In genomic region chr3:113150253-113150652, GRCh38 we compare ENCODE assay signal across 19 cellular contexts.
"Had no signal": no experiment of that assay in that cellular context is flagged by ENCODE, and none has a peak within 500 bp of the region (broad histone marks: within the 10 kb centered on the region; RNA-seq: fewer than 3 reads in every experiment).

No MANE protein-coding gene starts in this region.

- H3K36me3 ChIP-seq: heart left ventricle had no signal

- H3K9me3 ChIP-seq: heart left ventricle had no signal

- H3K27me3 Mint-ChIP-seq: progenitor cell of endocrine pancreas had no signal

- DNase-seq: activated CD4-positive, alpha-beta T cell treated with anti-CD3 and anti-CD28 coated beads, Interleukin-2, amount 50 U/mL, for 48 hours; activated CD8-positive, alpha-beta memory T cell treated with anti-CD3 and anti-CD28 coated beads, Interleukin-2, amount 10 ng/mL, durations not matched to agents 7 days and 5 days; activated effector memory CD4-positive, alpha-beta T cell treated with anti-CD3 and anti-CD28 coated beads, Interleukin-2, amount 50 U/mL, for 16 hours; activated T-cell treated with anti-CD3 and anti-CD28 coated beads, Interleukin-2, amount 50 U/mL, for 24 hours; anterior cingulate cortex; dorsolateral prefrontal cortex; foreskin keratinocyte; heart left ventricle; naive B cell; nucleus accumbens; SIG-M5; stimulated activated CD4-positive, alpha-beta T cell treated with anti-CD3 and anti-CD28 coated beads, Interleukin-12 subunit alpha, Interleukin-12 subunit beta, amount 100 ng/mL, for 4 hours; stimulated activated CD4-positive, alpha-beta T cell treated with anti-CD3 and anti-CD28 coated beads, Interleukin-2, amount 100 ng/mL, for 48 hours; stimulated activated CD8-positive, alpha-beta memory T cell treated with anti-CD3 and anti-CD28 coated beads, Interleukin-4, amount 100 ng/mL, for 48 hours; stimulated activated naive CD8-positive, alpha-beta T cell treated with anti-CD3 and anti-CD28 coated beads, Interleukin-15, Interleukin-2, amounts not matched to agents 100 U/mL and 50 U/mL, for 24 hours had no signal

- H3K36me3 Mint-ChIP-seq: activated CD8-positive, alpha-beta memory T cell treated with anti-CD3 and anti-CD28 coated beads, Interleukin-2, amount 10 ng/mL, durations not matched to agents 7 days and 5 days; activated naive CD4-positive, alpha-beta T cell treated with anti-CD3 and anti-CD28 coated beads, Interleukin-2, amount 50 U/mL, for 72 hours; naive B cell had no signal

- H3K27me3 ChIP-seq: dorsolateral prefrontal cortex, foreskin keratinocyte, heart left ventricle had no signal

- H3K27ac Mint-ChIP-seq: activated CD8-positive, alpha-beta memory T cell treated with anti-CD3 and anti-CD28 coated beads, Interleukin-2, amount 10 ng/mL, durations not matched to agents 7 days and 5 days; activated naive CD4-positive, alpha-beta T cell treated with anti-CD3 and anti-CD28 coated beads, Interleukin-2, amount 50 U/mL, for 72 hours; activated T-cell treated with anti-CD3 and anti-CD28 coated beads, Interleukin-2, amount 50 U/mL, for 24 hours; progenitor cell of endocrine pancreas had no signal

- H3K27ac ChIP-seq: dorsolateral prefrontal cortex, foreskin keratinocyte had no signal

- H3K4me3 ChIP-seq: dorsolateral prefrontal cortex, heart left ventricle had no signal

- H3K9me3 Mint-ChIP-seq: activated naive CD4-positive, alpha-beta T cell treated with anti-CD3 and anti-CD28 coated beads, Interleukin-2, amount 50 U/mL, for 72 hours; activated T-cell treated with anti-CD3 and anti-CD28 coated beads, Interleukin-2, amount 50 U/mL, for 24 hours; naive B cell had no signal

- ATAC-seq: activated CD4-positive, CD25-positive, alpha-beta regulatory T cell treated with anti-CD3 and anti-CD28 coated beads, Interleukin-2, amount 50 U/mL, for 24 hours; activated CD8-positive, alpha-beta memory T cell treated with anti-CD3 and anti-CD28 coated beads, Interleukin-2, amount 10 ng/mL, durations not matched to agents 7 days and 5 days; activated naive CD4-positive, alpha-beta T cell treated with anti-CD3 and anti-CD28 coated beads, Interleukin-2, amount 50 U/mL, for 72 hours; foreskin keratinocyte; sciatic nerve; stimulated activated naive CD8-positive, alpha-beta T cell treated with anti-CD3 and anti-CD28 coated beads, Interleukin-15, Interleukin-2, amounts not matched to agents 100 U/mL and 50 U/mL, for 24 hours had no signal

- H3K4me3 Mint-ChIP-seq: activated CD8-positive, alpha-beta memory T cell treated with anti-CD3 and anti-CD28 coated beads, Interleukin-2, amount 10 ng/mL, durations not matched to agents 7 days and 5 days; activated T-cell treated with anti-CD3 and anti-CD28 coated beads, Interleukin-2, amount 50 U/mL, for 24 hours had no signal

- H3K4me1 Mint-ChIP-seq: activated CD8-positive, alpha-beta memory T cell treated with anti-CD3 and anti-CD28 coated beads, Interleukin-2, amount 10 ng/mL, durations not matched to agents 7 days and 5 days; naive B cell had no signal
